19 cellular contexts compared by ENCODE assay signal in the genomic region with DNA sequence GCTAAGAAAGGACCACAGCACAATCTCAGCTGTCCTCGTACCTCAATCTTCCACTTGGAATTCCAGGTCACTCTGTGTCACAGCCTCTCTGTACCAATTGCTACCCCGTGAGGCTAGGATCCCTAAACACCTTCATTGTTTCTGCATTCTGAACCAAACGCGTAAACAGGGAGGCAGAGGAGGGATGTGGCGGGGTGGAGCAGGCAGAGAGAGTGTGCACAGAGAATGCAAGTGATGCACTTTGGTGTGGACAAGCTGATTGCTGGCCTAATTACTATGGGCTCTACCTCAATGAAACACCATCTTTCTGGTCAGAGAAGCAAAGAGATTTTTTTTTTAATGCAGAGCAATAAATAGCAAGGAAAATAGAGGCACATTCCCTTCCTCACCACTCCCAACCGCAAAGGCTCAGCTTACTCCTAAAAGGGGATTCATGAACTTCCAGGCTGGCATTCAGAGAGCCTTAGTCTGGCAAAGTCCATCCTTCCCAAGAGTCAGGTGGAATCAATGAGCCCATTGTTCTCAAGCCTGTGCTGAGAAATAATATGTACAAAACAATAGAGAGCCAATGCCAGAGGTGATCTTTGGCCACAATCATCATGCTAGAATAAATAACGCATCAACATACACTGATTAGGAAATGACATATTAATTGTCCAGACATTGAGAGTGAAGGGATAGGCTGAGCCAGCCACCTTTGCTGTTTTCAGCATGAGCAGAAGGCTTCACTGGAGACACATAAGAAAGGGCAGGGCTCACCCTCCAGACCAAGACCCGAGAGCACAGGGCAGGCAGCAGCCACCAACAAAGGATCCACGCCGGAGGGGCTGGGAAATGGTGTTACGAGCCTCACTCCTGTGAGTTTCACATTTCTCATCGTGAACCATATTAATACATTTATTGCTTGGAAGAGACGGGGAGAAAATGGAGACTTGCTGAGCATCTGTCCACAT.
A peak's percentile ranks its signal among the peaks of the same experiment; 100 is the strongest.
DNase-seq lines count a peak whose midpoint lies in the region; ATAC-seq and TF ChIP-seq lines count a peak whose summit lies in the region.
"Had no signal": no experiment of that assay in that cellular context is flagged by ENCODE, and none has a peak within 500 bp of the region (broad histone marks: within the 10 kb centered on the region; RNA-seq: fewer than 3 reads in every experiment).

No MANE protein-coding gene starts in this region.

- no peak overlapping the region for H2AK5ac ChIP-seq in trophoblast cell (ENCODE audit: low read length)

- H3K4me3 Mint-ChIP-seq in Caco-2 (ENCODE audit: unreplicated experiment) = no peak overlapping the region
- H3K4me3 Mint-ChIP-seq: brain; natural killer cell treated with Interleukin-12 subunit alpha and Interleukin-12 subunit beta and Interleukin-15 and Interleukin-18, amount 100 ng/mL, for 72 hours had no signal

- H3K14ac ChIP-seq in trophoblast cell (ENCODE audit: low read length) = no peak overlapping the region

- H4K12ac ChIP-seq in trophoblast cell (ENCODE audit: low read depth, low read length) = no peak overlapping the region

- H4K91ac ChIP-seq in trophoblast cell (ENCODE audit: low read depth, low read length) = no peak overlapping the region

- H2BK120ac ChIP-seq in trophoblast cell (ENCODE audit: insufficient read depth, low read length, poor library complexity) = no peak overlapping the region

- no peak overlapping the region for H4K8ac ChIP-seq in trophoblast cell (ENCODE audit: low read depth, low read length)

- DNase-seq in Caco-2 (peak; percentile 7 to 53), NCI-H146 treated with DMSO at 0.1 percent for 48 hours (lab: John Stamatoyannopoulos, UW; ENCODE audit: unreplicated experiment) (peak; percentile 42), trophoblast cell (no peak), NCI-H345 (lab: John Stamatoyannopoulos, UW) (no peak), SHP77 treated with DMSO at 0.1 percent for 48 hours (lab: John Stamatoyannopoulos, UW) (no peak), T-helper 9 cell (no peak)
- DNase-seq: activated CD4-positive, alpha-beta T cell treated with anti-CD3 and anti-CD28 coated beads, Interleukin-2, amount 50 U/mL, for 4 hours; glutamatergic neuron; mesendoderm; NCI-H1048; NCI-H2029; substantia nigra had no signal

- H3K79me1 ChIP-seq in trophoblast cell (ENCODE audit: low read length) = peaks cover 2% of the 10 kb centered on the region

- peaks cover 13% of the 10 kb centered on the region; the same call in 1 of the 2 replicates for H3K4me1 ChIP-seq in Caco-2
- H3K4me1 ChIP-seq in duodenal mucosa (ENCODE audit: control insufficient read depth in 1 of 2, insufficient read depth in 2 of 2, low read length in 2 of 2) = peaks cover 20 to 27% of the 10 kb centered on the region in 2 donors
- H3K4me1 ChIP-seq in trophoblast cell (ENCODE audit: control insufficient read depth in 1 of 2, insufficient read depth in 2 of 2, low read length in 2 of 2) = peaks cover 2 to 7% of the 10 kb centered on the region in 2 experiments
- H3K4me1 ChIP-seq: parathyroid adenoma had no signal

- WGBS in trophoblast cell (ENCODE audit: extremely low coverage, insufficient coverage, insufficient read length) = no CpG with 5 or more reads among the region's 13 CpGs

- H3K4me1 Mint-ChIP-seq in Caco-2 (ENCODE audit: low read depth, unreplicated experiment) = peaks cover 10% of the 10 kb centered on the region

- H3K36me3 Mint-ChIP-seq in Caco-2 (ENCODE audit: insufficient read depth, unreplicated experiment) = no peaks in the 10 kb centered on the region
- H3K36me3 Mint-ChIP-seq: brain; natural killer cell treated with Interleukin-12 subunit alpha and Interleukin-12 subunit beta and Interleukin-15 and Interleukin-18, amount 100 ng/mL, for 72 hours had no signal

- H3K36me3 ChIP-seq in Caco-2 (ENCODE audit: control insufficient read depth, insufficient read depth, low read length) (no peaks in the 10 kb centered on the region), duodenal mucosa (ENCODE audit: control insufficient read depth in 1 of 2, insufficient read depth in 2 of 2, low read length in 2 of 2) (no peaks in the 10 kb centered on the region), trophoblast cell (ENCODE audit: control insufficient read depth in 1 of 2, insufficient read depth in 2 of 2, low read length in 2 of 2) (no peaks in the 10 kb centered on the region)

- BruUV-seq in Caco-2 (replicated peaks; lab: Mats Ljungman, UMichigan) = no TSS peak

- no peaks in the 10 kb centered on the region for H3K79me2 ChIP-seq in trophoblast cell (ENCODE audit: control insufficient read depth, insufficient read depth, low read length, poor library complexity)
- H3K79me2 ChIP-seq: parathyroid adenoma had no signal

- no peak overlapping the region for H2BK5ac ChIP-seq in trophoblast cell (ENCODE audit: low read depth, low read length, poor library complexity)

- H3K4me3 ChIP-seq in Caco-2 (ENCODE audit: low read depth, low read length) (no peak overlapping the region), duodenal mucosa (ENCODE audit: low read depth in 1 of 2, low read length in 2 of 2) (peak overlapping the region; percentile 18 to 36), trophoblast cell (ENCODE audit: low read depth, low read length) (no peak overlapping the region)
- H3K4me3 ChIP-seq: SK-N-MC had no signal

- H3K27ac ChIP-seq in duodenal mucosa (ENCODE audit: low read depth, low read length) = no peak overlapping the region
- H3K27ac ChIP-seq in trophoblast cell (ENCODE audit: low read depth, low read length) = no peak overlapping the region
- H3K27ac ChIP-seq: parathyroid adenoma, SK-N-MC had no signal

- H3K9ac ChIP-seq in duodenal mucosa (ENCODE audit: low read depth in 1 of 2, low read length in 2 of 2) (no peak overlapping the region), trophoblast cell (ENCODE audit: low read length) (no peak overlapping the region)
- H3K9ac ChIP-seq: parathyroid adenoma had no signal

- TF ChIP-seq CTCF in Caco-2 (IDR thresholded peaks at IDR 0.05; ENCODE audit: insufficient read depth in 1 of 2, low read depth in 1 of 2, low read length in 1 of 2, severe bottlenecking in 1 of 2, unreplicated experiment in 1 of 2) = no peak

- ATAC-seq in HG03280 (IDR thresholded peaks at IDR 0.05; ENCODE audit: unreplicated experiment) = no peak
- ATAC-seq: natural killer cell treated with Interleukin-12 subunit alpha and Interleukin-12 subunit beta and Interleukin-15 and Interleukin-18, amount 100 ng/mL, for 72 hours; Panc1 had no signal

- H3K4me2 ChIP-seq in trophoblast cell (ENCODE audit: low read length) = no peak overlapping the region

- intact Hi-C loops in Caco-2 (cut with micrococcal nuclease; ENCODE audit: unreplicated experiment) = no loop called here

- CTCF ChIA-PET in Caco-2 (lab: Charles Lee) = no interaction called here

- no peak overlapping the region for H2AFZ ChIP-seq in trophoblast cell (ENCODE audit: insufficient read depth, low read length, poor library complexity)
- H2AFZ ChIP-seq: parathyroid adenoma had no signal

- no peak overlapping the region for H3K4ac ChIP-seq in trophoblast cell (ENCODE audit: low read depth, low read length)

- peaks cover 8% of the 10 kb centered on the region for H3K9me3 Mint-ChIP-seq in Caco-2 (ENCODE audit: unreplicated experiment)
- H3K9me3 Mint-ChIP-seq: natural killer cell treated with Interleukin-12 subunit alpha and Interleukin-12 subunit beta and Interleukin-15 and Interleukin-18, amount 100 ng/mL, for 72 hours had no signal

- H3K27me3 ChIP-seq in Caco-2 (replicated peaks; ENCODE audit: control insufficient read depth, insufficient read depth, low read length) (no peaks in the 10 kb centered on the region), duodenal mucosa (ENCODE audit: control insufficient read depth in 1 of 2, insufficient read depth in 2 of 2, low read length in 2 of 2) (no peaks in the 10 kb centered on the region), trophoblast cell (ENCODE audit: insufficient read depth, low read length) (no peaks in the 10 kb centered on the region)

- H3K9me3 ChIP-seq in Caco-2 (no peaks in the 10 kb centered on the region), duodenal mucosa (ENCODE audit: control insufficient read depth in 1 of 2, low read length in 2 of 2) (no peaks in the 10 kb centered on the region), trophoblast cell (ENCODE audit: insufficient read depth, low read depth, low read length) (peaks cover 3% of the 10 kb centered on the region)

- no peak overlapping the region for H3K18ac ChIP-seq in trophoblast cell (ENCODE audit: low read length)

- H3K27ac Mint-ChIP-seq in Caco-2 (ENCODE audit: unreplicated experiment) = no peak overlapping the region
- H3K27ac Mint-ChIP-seq: natural killer cell treated with Interleukin-12 subunit alpha and Interleukin-12 subunit beta and Interleukin-15 and Interleukin-18, amount 100 ng/mL, for 72 hours had no signal

- no peak overlapping the region for H3K23ac ChIP-seq in trophoblast cell (ENCODE audit: low read length)

- POLR2A ChIA-PET in Caco-2 (lab: Charles Lee) = interaction anchor here (0.6 kb wide), 1 partner anchor 279 kb away, joined by 3 read pairs; a partner anchor contains a TSS

- H3K27me3 Mint-ChIP-seq in Caco-2 (ENCODE audit: insufficient read depth, unreplicated experiment) = no peaks in the 10 kb centered on the region

- H2BK12ac ChIP-seq in trophoblast cell (ENCODE audit: low read length) = peak overlapping the region; percentile 21

Comparison
In these comparisons a context has a peak if more than half of its experiments do, and no peak if none do; other contexts are left out.
1. DNase-seq: peak in Caco-2 (2 of 2) and NCI-H146 treated with DMSO at 0.1 percent for 48 hours (single experiment); none in trophoblast cell (0 of 2), NCI-H345 (single experiment), SHP77 treated with DMSO at 0.1 percent for 48 hours (single experiment) and T-helper 9 cell (single experiment).
2. H3K4me3 ChIP-seq: peak in duodenal mucosa (2 of 2); none in Caco-2 (single experiment) and trophoblast cell (single experiment).